ENCODE assay signal across 14 cellular contexts in the genomic region with DNA sequence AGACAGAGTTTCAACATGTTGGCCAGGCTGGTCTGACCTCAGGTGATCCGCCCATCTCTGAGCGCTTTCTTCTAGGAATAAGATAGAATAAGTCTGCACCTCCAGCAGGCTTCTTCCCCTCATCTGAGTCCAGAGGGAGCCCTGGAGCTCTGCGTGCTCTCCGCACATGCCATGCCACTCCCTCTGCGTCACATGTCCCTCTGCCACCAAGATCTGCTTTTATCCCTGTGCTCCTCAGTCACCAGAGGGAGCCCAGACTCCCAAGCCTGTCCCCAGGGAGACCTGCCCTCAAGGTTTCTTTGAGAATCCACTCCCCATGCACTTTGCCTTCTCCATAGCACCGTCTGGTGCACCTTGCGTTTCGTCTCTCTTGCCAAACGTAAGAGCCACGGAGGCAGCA.
DNase-seq lines count a peak whose midpoint lies in the region; ATAC-seq, FAIRE-seq and TF ChIP-seq lines count a peak whose summit lies in the region.
"Had no signal": no experiment of that assay in that cellular context is flagged by ENCODE, and none has a peak within 500 bp of the region (broad histone marks: within the 10 kb centered on the region; RNA-seq: fewer than 3 reads in every experiment).

No MANE protein-coding gene starts in this region.

- H3K27me3 ChIP-seq in HepG2 (ENCODE audit: control insufficient read depth in 1 of 2, insufficient read depth in 2 of 2, low read length in 2 of 2) (peaks cover 1 to 15% of the 10 kb centered on the region in 2 experiments; a peak in 2 of 5 replicates), gastroesophageal sphincter (peaks cover 14% of the 10 kb centered on the region)

- in situ Hi-C loops in HepG2 (cut with HindIII; ENCODE audit: extremely low pct_ligation_motif_present, low pct_unique_long_range_greater_than_20kb) (no loop called here), KBM-7 (cut with MboI; ENCODE audit: low pct_unique_long_range_greater_than_20kb, low sequenced_read_pairs) (no loop called here)

- no peak for TF ChIP-seq EP300 in HepG2 (IDR thresholded peaks at IDR 0.05; ENCODE audit: low read depth in 2 of 2, low read length in 2 of 2)
- no peak for TF ChIP-seq EP300 in HepG2 (CRISPR knock-in tag; IDR thresholded peaks at IDR 0.05; ENCODE audit: borderline replicate concordance)
- no peak for TF ChIP-seq EP300 in gastroesophageal sphincter (IDR thresholded peaks at IDR 0.05)

- no peak for TF ChIP-seq POLR2A in HepG2 (IDR thresholded peaks at IDR 0.05; ENCODE audit: insufficient read depth in 1 of 2, low read depth in 2 of 2, low read length in 2 of 2)
- no peak for TF ChIP-seq POLR2A in gastroesophageal sphincter (IDR thresholded peaks at IDR 0.05)

- TF ChIP-seq CTCF in Calu3 (IDR thresholded peaks at IDR 0.05; ENCODE audit: unreplicated experiment) (peak; percentile 26), WTC11 (IDR thresholded peaks at IDR 0.05) (no peak), HepG2 (CRISPR knock-in tag; IDR thresholded peaks at IDR 0.05) (peak; percentile 57), gastroesophageal sphincter (IDR thresholded peaks at IDR 0.05) (no peak)

- H3K9me3 ChIP-seq in HepG2 (ENCODE audit: low read length) (no peaks in the 10 kb centered on the region), gastroesophageal sphincter (peaks cover 0 to 7% (median 0%) of the 10 kb centered on the region in 3 donors)

- H3K4me1 ChIP-seq in HepG2 (ENCODE audit: insufficient read depth, low read length) = no peaks in the 10 kb centered on the region
- H3K4me1 ChIP-seq in gastroesophageal sphincter = no peaks in the 10 kb centered on the region

- H3K27ac ChIP-seq in HepG2 (ENCODE audit: extremely low read length, insufficient read depth, low read length) = no peak overlapping the region
- H3K27ac ChIP-seq in gastroesophageal sphincter = no peak overlapping the region
- H3K27ac ChIP-seq: RWPE1 had no signal

- H2AFZ ChIP-seq in HepG2 (ENCODE audit: low read length) = no peak overlapping the region

- H3K9ac ChIP-seq in HepG2 (ENCODE audit: insufficient read depth, low read depth, low read length) = no peak overlapping the region

- BruUV-seq in Calu3 (replicated peaks; lab: Mats Ljungman, UMichigan) (no TSS peak), HepG2 (replicated peaks; lab: Mats Ljungman, UMichigan) (no TSS peak)

- no peaks in the 10 kb centered on the region for H3K36me3 ChIP-seq in HepG2 (replicated peaks in 1 of 2; ENCODE audit: control insufficient read depth in 1 of 2, insufficient read depth in 2 of 2, low read length in 2 of 2)
- H3K36me3 ChIP-seq in gastroesophageal sphincter = no peaks in the 10 kb centered on the region

- DNase-seq in Calu3 (peak; percentile 62), Kasumi-1 (lab: John Stamatoyannopoulos, UW) (peak; percentile 1 to 6), WTC11 (ENCODE audit: low spot score) (peak; percentile 47), HepG2 (ENCODE audit: low spot score) (peak; percentile 30), T-helper 1 cell (no peak), KBM-7 (no peak), immature natural killer cell (no peak)
- DNase-seq: activated CD4-positive, alpha-beta T cell treated with anti-CD3 and anti-CD28 coated beads for 1 hour; CD4-positive, alpha-beta T cell; effector memory CD8-positive, alpha-beta T cell; NCI-H2029 treated with DMSO at 0.1 percent for 48 hours; substantia nigra had no signal

- no peaks in the 10 kb centered on the region for H3K9me3 Mint-ChIP-seq in Calu3 (ENCODE audit: low read depth, unreplicated experiment)
- H3K9me3 Mint-ChIP-seq in WTC11 = peaks cover 4% of the 10 kb centered on the region; the same call in 1 of the 2 replicates
- no peaks in the 10 kb centered on the region for H3K9me3 Mint-ChIP-seq in immature natural killer cell
- H3K9me3 Mint-ChIP-seq: CD4-positive, alpha-beta T cell; effector memory CD8-positive, alpha-beta T cell had no signal

- POLR2A ChIA-PET in WTC11 (lab: Charles Lee) = no interaction called here
- POLR2A ChIA-PET in HepG2 (lab: Yijun Ruan, JAX) = no interaction called here

- H4K20me1 ChIP-seq in HepG2 (ENCODE audit: insufficient read depth, low read length) = no peaks in the 10 kb centered on the region

- no peaks in the 10 kb centered on the region for H3K79me2 ChIP-seq in HepG2 (ENCODE audit: insufficient read depth, low read length)

- H3K4me3 Mint-ChIP-seq in Calu3 (ENCODE audit: low read depth, unreplicated experiment) (no peak overlapping the region), WTC11 (no peak overlapping the region), immature natural killer cell (no peak overlapping the region)
- H3K4me3 Mint-ChIP-seq: CD4-positive, alpha-beta T cell; effector memory CD8-positive, alpha-beta T cell had no signal

- H3K4me3 ChIP-seq in HepG2 (replicated peaks in 1 of 3; ENCODE audit: insufficient read depth in 1 of 3, low read depth in 2 of 3, low read length in 3 of 3) (no peak overlapping the region), gastroesophageal sphincter (no peak overlapping the region)

- TF ChIP-seq RAD21 in HepG2 (CRISPR knock-in tag; IDR thresholded peaks at IDR 0.05) = no peak

- intact Hi-C loops in Calu3 (cut with micrococcal nuclease; ENCODE audit: unreplicated experiment) (no loop called here), HepG2 (cut with micrococcal nuclease; ENCODE audit: unreplicated experiment) (no loop called here)

- H3K27ac Mint-ChIP-seq in Calu3 (ENCODE audit: unreplicated experiment) (no peak overlapping the region), WTC11 (no peak overlapping the region), immature natural killer cell (no peak overlapping the region)
- H3K27ac Mint-ChIP-seq: CD4-positive, alpha-beta T cell had no signal

- H3K27me3 Mint-ChIP-seq in Calu3 (ENCODE audit: unreplicated experiment) (peaks cover 58% of the 10 kb centered on the region), WTC11 (ENCODE audit: low read depth) (no peaks in the 10 kb centered on the region), immature natural killer cell (ENCODE audit: low read depth in 3 of 3) (peaks cover 4 to 13% (median 5%) of the 10 kb centered on the region in 3 donors)

- no peak overlapping the region for H3K4me2 ChIP-seq in HepG2 (ENCODE audit: low read depth, low read length)

- H3K4me1 Mint-ChIP-seq in Calu3 (ENCODE audit: low read depth, unreplicated experiment) (no peaks in the 10 kb centered on the region), WTC11 (peaks cover 26% of the 10 kb centered on the region), immature natural killer cell (no peaks in the 10 kb centered on the region)

- ATAC-seq in WTC11 = peak; percentile 94
- peak; percentile 86 for ATAC-seq in HepG2
- no peak for ATAC-seq in gastroesophageal sphincter
- ATAC-seq: effector memory CD8-positive, alpha-beta T cell had no signal

- CTCF ChIA-PET in Calu3 (lab: Charles Lee) (interaction anchor here (1.0 to 1.4 kb wide), 2 partner anchors 44 to 210 kb away, joined by 3 read pairs; no protein-coding TSS in a partner anchor), WTC11 (lab: Charles Lee) (interaction anchor here (0.7 to 2.3 kb wide), 10 partner anchors 8 to 209 kb away, joined by 3 to 13 read pairs (median 5); no protein-coding TSS in a partner anchor), HepG2 (lab: Yijun Ruan, JAX; ENCODE audit: low intra/inter-chr PET ratio, low total read pairs) (no interaction called here)

- no peak for FAIRE-seq in HepG2 (lab: Jason Lieb, UNC)

- 15% methylated on average over 9 of the region's 10 CpGs for WGBS in HepG2 (ENCODE audit: low lambda C conversion rate)
- WGBS in gastroesophageal sphincter (ENCODE audit: low coverage in 1 of 2), 2 donors = 56 to 70% methylated on average over 7 to 10 of the region's 10 CpGs

- H3K36me3 Mint-ChIP-seq in Calu3 (ENCODE audit: insufficient read depth, unreplicated experiment) (no peaks in the 10 kb centered on the region), WTC11 (no peaks in the 10 kb centered on the region), immature natural killer cell (no peaks in the 10 kb centered on the region)

TF ChIP-seq in WTC11, 78 proteins besides CTCF, POLR2A, EP300 and RAD21 (continues in another document):
- TF ChIP-seq PRRX2 (CRISPR knock-in tag; IDR thresholded peaks at IDR 0.05) = no peak
- TF ChIP-seq, protein P1, sequence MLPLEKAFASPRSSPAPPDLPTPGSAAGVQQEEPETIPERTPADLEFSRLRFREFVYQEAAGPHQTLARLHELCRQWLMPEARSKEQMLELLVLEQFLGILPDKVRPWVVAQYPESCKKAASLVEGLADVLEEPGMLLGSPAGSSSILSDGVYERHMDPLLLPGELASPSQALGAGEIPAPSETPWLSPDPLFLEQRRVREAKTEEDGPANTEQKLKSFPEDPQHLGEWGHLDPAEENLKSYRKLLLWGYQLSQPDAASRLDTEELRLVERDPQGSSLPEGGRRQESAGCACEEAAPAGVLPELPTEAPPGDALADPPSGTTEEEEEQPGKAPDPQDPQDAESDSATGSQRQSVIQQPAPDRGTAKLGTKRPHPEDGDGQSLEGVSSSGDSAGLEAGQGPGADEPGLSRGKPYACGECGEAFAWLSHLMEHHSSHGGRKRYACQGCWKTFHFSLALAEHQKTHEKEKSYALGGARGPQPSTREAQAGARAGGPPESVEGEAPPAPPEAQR (CRISPR knock-in tag; IDR thresholded peaks at IDR 0.05) = no peak

TF ChIP-seq in HepG2, 621 proteins besides CTCF, POLR2A, EP300 and RAD21:
- TF ChIP-seq ZNF777 (CRISPR knock-in tag; IDR thresholded peaks at IDR 0.05) (no peak), STAG1 (CRISPR knock-in tag; IDR thresholded peaks at IDR 0.05) (peak; percentile 22; the same call in 1 of the 2 replicates)
TF ChIP-seq in HepG2: peak in this region for 1.

Comparison
In these comparisons a context has a peak if more than half of its experiments do, and no peak if none do; other contexts are left out.
1. DNase-seq: peak in Calu3 (single experiment), Kasumi-1 (2 of 2), WTC11 (single experiment) and HepG2 (single experiment); none in T-helper 1 cell (0 of 5), KBM-7 (single experiment) and immature natural killer cell (0 of 3).
2. CTCF ChIP-seq: peak in Calu3 (single experiment) and HepG2 (single experiment); none in WTC11 (single experiment) and gastroesophageal sphincter (0 of 4).